In genomic region chr5:150154618-150155134, GRCh38 we compare ENCODE assay signal across 12 cellular contexts. TPM values are rescaled to one million over a fixed set of nuclear protein-coding genes. Genes with fewer than 3 reads are reported as not detected.
DNase-seq lines count a peak whose midpoint lies in the region; ATAC-seq and TF ChIP-seq lines count a peak whose summit lies in the region.
"Had no signal": no experiment of that assay in that cellular context is flagged by ENCODE, and none has a peak within 500 bp of the region (broad histone marks: within the 10 kb centered on the region; RNA-seq: fewer than 3 reads in every experiment).

No MANE protein-coding gene starts in this region.

- H3K9me3 ChIP-seq in adrenal gland (replicated peaks in 1 of 3) (no peaks in the 10 kb centered on the region), right lobe of liver (no peaks in the 10 kb centered on the region), subcutaneous abdominal adipose tissue (ENCODE audit: control insufficient read depth in 5 of 5, low read length in 5 of 5) (no peaks in the 10 kb centered on the region)

- no peak for DNase-seq in HFF-Myc (ENCODE audit: extremely low read depth, low read depth)
- no peak for DNase-seq in adrenal gland
- DNase-seq in right lobe of liver, result no peak
- DNase-seq in NOMO-1 treated with dmso at 0.1 percent for 144 hours (lab: John Stamatoyannopoulos, UW; ENCODE audit: unreplicated experiment), result no peak
- DNase-seq in NK-92 treated with Interleukin-12 subunit alpha and Interleukin-12 subunit beta, amount 100 ng/mL, for 24 hours (lab: John Stamatoyannopoulos, UW), result no peak
- DNase-seq: NCI-H1436; stimulated activated naive CD4-positive, alpha-beta T cell; T-helper 9 cell had no signal

- H3K27me3 ChIP-seq in adrenal gland (no peaks in the 10 kb centered on the region), right lobe of liver (no peaks in the 10 kb centered on the region), subcutaneous abdominal adipose tissue (ENCODE audit: control insufficient read depth in 5 of 5, insufficient read depth in 4 of 5, low read length in 5 of 5) (peaks cover 0 to 35% (median 9%) of the 10 kb centered on the region in 5 donors)

- no peak for TF ChIP-seq POLR2A in adrenal gland (IDR thresholded peaks at IDR 0.05)
- TF ChIP-seq POLR2A in right lobe of liver (IDR thresholded peaks at IDR 0.05), result no peak

- intact Hi-C loops in adrenal gland (cut with DNase I) (no loop called here), right lobe of liver (cut with DNase I) (no loop called here)

- no peaks in the 10 kb centered on the region for H3K36me3 ChIP-seq in adrenal gland (replicated peaks in 1 of 2)
- H3K36me3 ChIP-seq in right lobe of liver, result no peaks in the 10 kb centered on the region
- H3K36me3 ChIP-seq in subcutaneous abdominal adipose tissue (ENCODE audit: control insufficient read depth in 5 of 5, insufficient read depth in 5 of 5, low read length in 5 of 5), result peaks cover 0 to 5% (median 0%) of the 10 kb centered on the region in 5 donors

- H3K27ac ChIP-seq in adrenal gland, result peak overlapping the region in 3 of 5 donors; percentile 41 to 84 (median 76)
- peak overlapping the region; percentile 29 to 31 (median 29) for H3K27ac ChIP-seq in right lobe of liver
- peak overlapping the region; percentile 70 for H3K27ac ChIP-seq in subcutaneous abdominal adipose tissue (ENCODE audit: low read depth, low read length)

- ATAC-seq in right lobe of liver (no peak), HG03439 (IDR thresholded peaks at IDR 0.05; ENCODE audit: unreplicated experiment) (no peak)

- no peak for TF ChIP-seq CTCF in HFF-Myc (IDR thresholded peaks at IDR 0.05; ENCODE audit: low read depth, low read length, missing control alignments)
- TF ChIP-seq CTCF in adrenal gland (IDR thresholded peaks at IDR 0.05), result no peak
- no peak for TF ChIP-seq CTCF in right lobe of liver (IDR thresholded peaks at IDR 0.05)

- H3K4me3 ChIP-seq in HFF-Myc (replicated peaks; ENCODE audit: low read depth, low read length) (peak overlapping the region; percentile 91), adrenal gland (peak overlapping the region in 1 of 4 donors; percentile 56), right lobe of liver (peak overlapping the region; percentile 0 to 24 (median 17)), subcutaneous abdominal adipose tissue (ENCODE audit: low read depth in 1 of 5, low read length in 5 of 5) (peak overlapping the region; percentile 14 to 72 (median 62))

- H3K4me1 ChIP-seq in adrenal gland (replicated peaks in 1 of 2) (peaks cover 12 to 13% of the 10 kb centered on the region in 2 donors), right lobe of liver (no peaks in the 10 kb centered on the region), subcutaneous abdominal adipose tissue (ENCODE audit: control insufficient read depth in 5 of 5, insufficient read depth in 5 of 5, low read length in 5 of 5) (peaks cover 3 to 80% (median 64%) of the 10 kb centered on the region in 5 donors)

- 60 to 76% (median 66%) methylated on average over 7 of the region's 7 CpGs for WGBS in adrenal gland, 4 donors
- 83% methylated on average over 5 of the region's 7 CpGs for WGBS in right lobe of liver (ENCODE audit: insufficient coverage, low coverage, low lambda C conversion rate, missing lambda C conversion rate)

- peak overlapping the region; percentile 21 to 59 (median 48) for H3K9ac ChIP-seq in subcutaneous abdominal adipose tissue (ENCODE audit: low read length in 5 of 5)

RNA-seq across cellular contexts. Expression of gene PDGFRB, which starts 1.0 kb away (rescaled TPM):
- total RNA-seq in adrenal gland (100 to 1,000 TPM in 1 of 8 donors, 10 to 100 TPM in 7; 54.8 to 188 (median 80.1) TPM), right lobe of liver (10 to 100 TPM in 2 of 6 experiments, 1 to 10 TPM in 4; 6.8 to 19.5 (median 9.4) TPM)
- polyA plus RNA-seq in adrenal gland, result 10 to 100 TPM; 21.3 to 55.7 (median 37.2) TPM

RNA-seq across cellular contexts. Expression of gene CDX1, which starts 11.9 kb away (rescaled TPM):
- under 1 TPM in 2 of 8 donors, not detected in 6; 0.23 to 0.32 TPM for total RNA-seq in adrenal gland
- polyA plus RNA-seq in adrenal gland, result under 1 TPM in 2 of 3 donors, not detected in 1; 0.17 to 0.24 TPM
- not detected for total RNA-seq in right lobe of liver
- total RNA-seq: dermis microvascular lymphatic vessel endothelial cell, myocyte had no signal

RNA-seq across cellular contexts. Expression of gene SLC6A7, which starts 35.2 kb away (rescaled TPM):
- not detected for total RNA-seq in adrenal gland
- polyA plus RNA-seq in adrenal gland, result not detected
- total RNA-seq in right lobe of liver, result not detected
- total RNA-seq: dermis microvascular lymphatic vessel endothelial cell, myocyte had no signal
